In genomic region chr4:1193206-1194027, GRCh38 we compare ENCODE assay signal across 10 cellular contexts. TPM values are rescaled to one million over a fixed set of nuclear protein-coding genes. Genes with fewer than 3 reads are reported as not detected.
DNase-seq lines count a peak whose midpoint lies in the region; ATAC-seq, FAIRE-seq and TF ChIP-seq lines count a peak whose summit lies in the region.
"Had no signal": no experiment of that assay in that cellular context is flagged by ENCODE, and none has a peak within 500 bp of the region (broad histone marks: within the 10 kb centered on the region; RNA-seq: fewer than 3 reads in every experiment).

No MANE protein-coding gene starts in this region.

- no peak overlapping the region for H3K27ac Mint-ChIP-seq in endodermal cell

- H2AFZ ChIP-seq in PC-9: no peak overlapping the region

- CTCF ChIA-PET in PC-9 (lab: Charles Lee): no interaction called here

- H3K27me3 Mint-ChIP-seq in endodermal cell (ENCODE audit: insufficient read depth): peaks cover 5% of the 10 kb centered on the region

- no TSS peak for BruUV-seq in PC-9 (replicated peaks; lab: Mats Ljungman, UMichigan)

- H3K4me1 ChIP-seq in Peyer's patch (peaks cover 0 to 20% (median 0%) of the 10 kb centered on the region in 4 donors), endodermal cell (ENCODE audit: control insufficient read depth, insufficient read depth, low read length) (no peaks in the 10 kb centered on the region), muscle layer of duodenum (ENCODE audit: control insufficient read depth in 1 of 2, insufficient read depth in 2 of 2, low read length in 2 of 2) (peaks cover 19 to 36% of the 10 kb centered on the region in 2 donors), tibial artery (peaks cover 6 to 41% (median 39%) of the 10 kb centered on the region in 4 donors), PC-9 (replicated peaks; ENCODE audit: insufficient read depth) (peaks cover 17% of the 10 kb centered on the region)

- H3K9ac ChIP-seq in endodermal cell (ENCODE audit: extremely low read depth, low read length, poor library complexity, severe bottlenecking): no peak overlapping the region

- 91 to 92% methylated on average over 6 to 13 of the region's 28 CpGs for WGBS in endodermal cell (ENCODE audit: insufficient coverage in 1 of 2, insufficient read length in 1 of 2), 2 experiments

- H4K20me1 ChIP-seq in PC-9 (ENCODE audit: insufficient read depth): no peaks in the 10 kb centered on the region

- no peaks in the 10 kb centered on the region for H3K79me2 ChIP-seq in PC-9 (ENCODE audit: low read depth)

- TF ChIP-seq POLR2A in Peyer's patch (IDR thresholded peaks at IDR 0.05): no peak

- H3K9me2 ChIP-seq in PC-9 (ENCODE audit: insufficient read depth): no peaks in the 10 kb centered on the region

- POLR2A ChIA-PET in PC-9 (lab: Charles Lee; ENCODE audit: unreplicated experiment): no interaction called here

- FAIRE-seq in frontal cortex (lab: Jason Lieb, UNC): no peak

- H3K27ac ChIP-seq in Peyer's patch (peak overlapping the region; percentile 66 to 88 (median 79)), endodermal cell (ENCODE audit: low read depth, low read length) (no peak overlapping the region), muscle layer of duodenum (ENCODE audit: low read length) (peak overlapping the region; percentile 90), tibial artery (peak overlapping the region; percentile 90 to 93), PC-9 (no peak overlapping the region)

- H3K4me2 ChIP-seq in PC-9: no peak overlapping the region

- H3K9me3 Mint-ChIP-seq in endodermal cell: peaks cover 1% of the 10 kb centered on the region

- no peaks in the 10 kb centered on the region for H3K4me1 Mint-ChIP-seq in endodermal cell

- H3K36me3 Mint-ChIP-seq in endodermal cell (ENCODE audit: low read depth): no peaks in the 10 kb centered on the region

- H3K4me3 ChIP-seq in Peyer's patch (peak overlapping the region in 2 of 4 donors; percentile 35 to 38), endodermal cell (ENCODE audit: low read length) (no peak overlapping the region), muscle layer of duodenum (ENCODE audit: low read depth in 1 of 2, low read length in 2 of 2) (peak overlapping the region in 1 of 2 donors; percentile 21), tibial artery (peak overlapping the region in 1 of 2 donors; percentile 28), PC-9 (no peak overlapping the region)

- H3K4me3 Mint-ChIP-seq in endodermal cell: no peak overlapping the region

- DNase-seq in Peyer's patch: peak in 2 of 3 donors; percentile 40 to 46
- DNase-seq in endodermal cell: peak; percentile 33
- peak in 1 of 2 donors; percentile 17 for DNase-seq in tibial artery
- DNase-seq in PC-9: no peak
- no peak for DNase-seq in frontal cortex (ENCODE audit: low spot score in 2 of 2)
- DNase-seq: brain microvascular endothelial cell, midbrain, SHP77 treated with DMSO at 0.1 percent for 48 hours had no signal

- no peak for TF ChIP-seq CTCF in Peyer's patch (IDR thresholded peaks at IDR 0.05)
- TF ChIP-seq CTCF in endodermal cell (conservative IDR thresholded peaks at IDR 0.05): no peak
- TF ChIP-seq CTCF in tibial artery (IDR thresholded peaks at IDR 0.05): no peak
- TF ChIP-seq CTCF in PC-9 (conservative IDR thresholded peaks at IDR 0.05): no peak

- no peak for ATAC-seq in HG03354 (IDR thresholded peaks at IDR 0.05; ENCODE audit: poor library complexity, severe bottlenecking, unreplicated experiment)

- intact Hi-C loops in tibial artery (cut with DNase I; ENCODE audit: low total_unique reads): no loop called here
- intact Hi-C loops in PC-9 (cut with micrococcal nuclease; ENCODE audit: unreplicated experiment): no loop called here

- peaks cover 13% of the 10 kb centered on the region; the same call in 1 of the 2 replicates for H3F3A ChIP-seq in PC-9 (ENCODE audit: insufficient read depth, low read depth)

- H3K9me3 ChIP-seq in Peyer's patch (no peaks in the 10 kb centered on the region), endodermal cell (ENCODE audit: control insufficient read depth, low read length) (no peaks in the 10 kb centered on the region), muscle layer of duodenum (ENCODE audit: control insufficient read depth in 1 of 2, low read length in 2 of 2) (no peaks in the 10 kb centered on the region), tibial artery (no peaks in the 10 kb centered on the region), PC-9 (ENCODE audit: insufficient read depth, low read depth) (no peaks in the 10 kb centered on the region)

- H3K36me3 ChIP-seq in Peyer's patch: peaks cover 0 to 7% (median 0%) of the 10 kb centered on the region in 3 donors
- no peaks in the 10 kb centered on the region for H3K36me3 ChIP-seq in endodermal cell (ENCODE audit: control insufficient read depth, insufficient read depth, low read length)
- H3K36me3 ChIP-seq in muscle layer of duodenum (ENCODE audit: control insufficient read depth in 1 of 2, insufficient read depth in 2 of 2, low read length in 2 of 2): no peaks in the 10 kb centered on the region
- H3K36me3 ChIP-seq in tibial artery: no peaks in the 10 kb centered on the region
- H3K36me3 ChIP-seq in PC-9 (ENCODE audit: low read depth): no peaks in the 10 kb centered on the region
- H3K36me3 ChIP-seq: brain microvascular endothelial cell had no signal

- no peaks in the 10 kb centered on the region for H3K27me3 ChIP-seq in Peyer's patch
- no peaks in the 10 kb centered on the region for H3K27me3 ChIP-seq in endodermal cell (ENCODE audit: control insufficient read depth, insufficient read depth, low read length, poor library complexity, severe bottlenecking)
- no peaks in the 10 kb centered on the region for H3K27me3 ChIP-seq in muscle layer of duodenum (ENCODE audit: low read depth, low read length)
- no peaks in the 10 kb centered on the region for H3K27me3 ChIP-seq in tibial artery
- H3K27me3 ChIP-seq in PC-9 (ENCODE audit: insufficient read depth, low read depth): no peaks in the 10 kb centered on the region; the same call in 1 of the 2 replicates
- H3K27me3 ChIP-seq: brain microvascular endothelial cell had no signal

RNA-seq across cellular contexts. Expression of gene SPON2, which starts 21.0 kb away (rescaled TPM):
- total RNA-seq in Peyer's patch (100 to 1,000 TPM in 3 of 4 donors, 10 to 100 TPM in 1; 64.3 to 519 (median 165) TPM), endodermal cell (1 to 10 TPM; 1.4 to 2.6 TPM), PC-9 (2021) (2.0 and 3.4 TPM in 2 replicates), frontal cortex (6.1 TPM)
- 8.4 TPM for polyA plus RNA-seq in endodermal cell (2013, experiment 1 of 2)
- polyA plus RNA-seq in endodermal cell (2013, experiment 2 of 2): 5.3 TPM

RNA-seq across cellular contexts. Expression of gene CTBP1, which starts 55.5 kb away (rescaled TPM):
- 100 to 1,000 TPM; 245 to 371 (median 288) TPM for total RNA-seq in Peyer's patch
- total RNA-seq in endodermal cell: 100 to 1,000 TPM; 181 to 189 TPM
- 145 TPM for polyA plus RNA-seq in endodermal cell (2013, experiment 1 of 2)
- polyA plus RNA-seq in endodermal cell (2013, experiment 2 of 2): 147 TPM
- 153 and 184 TPM in 2 replicates for total RNA-seq in PC-9 (2021)
- total RNA-seq in frontal cortex: 224 TPM

Comparison
In these comparisons a context has a peak if more than half of its experiments do, and no peak if none do; other contexts are left out.
1. DNase-seq: peak in Peyer's patch (2 of 3) and endodermal cell (single experiment); none in PC-9 (0 of 2) and frontal cortex (0 of 2).
2. H3K27ac ChIP-seq: peak in Peyer's patch (4 of 4), muscle layer of duodenum (single experiment) and tibial artery (2 of 2); none in endodermal cell (single experiment) and PC-9 (single experiment).